Comparison of ENCODE assay signal across 2 cellular contexts in genomic region chr21:42635848-42636534, GRCh38.
TF ChIP-seq lines count a peak whose summit lies in the region.

No MANE protein-coding gene starts in this region.

TF ChIP-seq in IMR-90, 13 proteins besides CTCF, POLR2A, EP300 and RAD21:
- TF ChIP-seq MAZ (IDR thresholded peaks at IDR 0.05; ENCODE audit: borderline replicate concordance, low read depth, low read length) (no peak), MAFK (IDR thresholded peaks at IDR 0.05; ENCODE audit: low read depth, low read length) (no peak), BHLHE40 (IDR thresholded peaks at IDR 0.05; ENCODE audit: low read depth, low read length) (no peak), ELK1 (IDR thresholded peaks at IDR 0.05; ENCODE audit: borderline replicate concordance, low read depth, low read length) (no peak), RCOR1 (IDR thresholded peaks at IDR 0.05; ENCODE audit: insufficient replicate concordance, low read length) (no peak), CEBPB (IDR thresholded peaks at IDR 0.05; ENCODE audit: low read depth, low read length) (no peak), SMC3 (IDR thresholded peaks at IDR 0.05; ENCODE audit: low read depth, low read length) (no peak), RFX5 (IDR thresholded peaks at IDR 0.05; ENCODE audit: low read depth, low read length) (no peak), CHD1 (IDR thresholded peaks at IDR 0.05; ENCODE audit: low read depth, low read length) (no peak), FOS (IDR thresholded peaks at IDR 0.05; ENCODE audit: low read depth, low read length) (no peak)
- TF ChIP-seq, protein P1, sequence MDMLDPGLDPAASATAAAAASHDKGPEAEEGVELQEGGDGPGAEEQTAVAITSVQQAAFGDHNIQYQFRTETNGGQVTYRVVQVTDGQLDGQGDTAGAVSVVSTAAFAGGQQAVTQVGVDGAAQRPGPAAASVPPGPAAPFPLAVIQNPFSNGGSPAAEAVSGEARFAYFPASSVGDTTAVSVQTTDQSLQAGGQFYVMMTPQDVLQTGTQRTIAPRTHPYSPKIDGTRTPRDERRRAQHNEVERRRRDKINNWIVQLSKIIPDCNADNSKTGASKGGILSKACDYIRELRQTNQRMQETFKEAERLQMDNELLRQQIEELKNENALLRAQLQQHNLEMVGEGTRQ (IDR thresholded peaks at IDR 0.05; ENCODE audit: low read depth, low read length): no peak

TF ChIP-seq in WTC11, 78 proteins besides CTCF, POLR2A, EP300 and RAD21:
- TF ChIP-seq ZNF423 (CRISPR knock-in tag; IDR thresholded peaks at IDR 0.05) (no peak), ZNF396 (CRISPR knock-in tag; IDR thresholded peaks at IDR 0.05; ENCODE audit: borderline replicate concordance) (no peak), FOXJ3 (CRISPR knock-in tag; IDR thresholded peaks at IDR 0.05; ENCODE audit: borderline replicate concordance) (no peak), KAT7 (CRISPR knock-in tag; IDR thresholded peaks at IDR 0.05; ENCODE audit: borderline replicate concordance) (no peak), SOX15 (CRISPR knock-in tag; IDR thresholded peaks at IDR 0.05) (no peak), GABPB1 (CRISPR knock-in tag; IDR thresholded peaks at IDR 0.05) (no peak), NFYB (CRISPR knock-in tag; conservative IDR thresholded peaks at IDR 0.05; ENCODE audit: low read depth) (no peak), CREB1 (CRISPR knock-in tag; IDR thresholded peaks at IDR 0.05) (no peak), NR3C1 (CRISPR knock-in tag; conservative IDR thresholded peaks at IDR 0.05; ENCODE audit: low read depth) (no peak), SMAD3 (CRISPR knock-in tag; IDR thresholded peaks at IDR 0.05; ENCODE audit: borderline replicate concordance) (no peak), ZNF138 (CRISPR knock-in tag; conservative IDR thresholded peaks at IDR 0.05) (no peak), AR (CRISPR knock-in tag; IDR thresholded peaks at IDR 0.05) (no peak), ESRRA (CRISPR knock-in tag; IDR thresholded peaks at IDR 0.05; ENCODE audit: borderline replicate concordance) (no peak), ZNF121 (CRISPR knock-in tag; IDR thresholded peaks at IDR 0.05) (no peak), TCF7 (CRISPR knock-in tag; IDR thresholded peaks at IDR 0.05; ENCODE audit: low read depth) (no peak), RORB (CRISPR knock-in tag; IDR thresholded peaks at IDR 0.05) (no peak)
- TF ChIP-seq, protein P1 (CRISPR knock-in tag; IDR thresholded peaks at IDR 0.05): no peak
- TF ChIP-seq, protein P2, sequence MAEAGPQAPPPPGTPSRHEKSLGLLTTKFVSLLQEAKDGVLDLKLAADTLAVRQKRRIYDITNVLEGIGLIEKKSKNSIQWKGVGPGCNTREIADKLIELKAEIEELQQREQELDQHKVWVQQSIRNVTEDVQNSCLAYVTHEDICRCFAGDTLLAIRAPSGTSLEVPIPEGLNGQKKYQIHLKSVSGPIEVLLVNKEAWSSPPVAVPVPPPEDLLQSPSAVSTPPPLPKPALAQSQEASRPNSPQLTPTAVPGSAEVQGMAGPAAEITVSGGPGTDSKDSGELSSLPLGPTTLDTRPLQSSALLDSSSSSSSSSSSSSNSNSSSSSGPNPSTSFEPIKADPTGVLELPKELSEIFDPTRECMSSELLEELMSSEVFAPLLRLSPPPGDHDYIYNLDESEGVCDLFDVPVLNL (CRISPR knock-in tag; IDR thresholded peaks at IDR 0.05; ENCODE audit: borderline replicate concordance, low read depth): no peak
- TF ChIP-seq, protein P3, sequence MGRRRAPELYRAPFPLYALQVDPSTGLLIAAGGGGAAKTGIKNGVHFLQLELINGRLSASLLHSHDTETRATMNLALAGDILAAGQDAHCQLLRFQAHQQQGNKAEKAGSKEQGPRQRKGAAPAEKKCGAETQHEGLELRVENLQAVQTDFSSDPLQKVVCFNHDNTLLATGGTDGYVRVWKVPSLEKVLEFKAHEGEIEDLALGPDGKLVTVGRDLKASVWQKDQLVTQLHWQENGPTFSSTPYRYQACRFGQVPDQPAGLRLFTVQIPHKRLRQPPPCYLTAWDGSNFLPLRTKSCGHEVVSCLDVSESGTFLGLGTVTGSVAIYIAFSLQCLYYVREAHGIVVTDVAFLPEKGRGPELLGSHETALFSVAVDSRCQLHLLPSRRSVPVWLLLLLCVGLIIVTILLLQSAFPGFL (CRISPR knock-in tag; IDR thresholded peaks at IDR 0.05; ENCODE audit: borderline replicate concordance): no peak
- TF ChIP-seq, protein P4, sequence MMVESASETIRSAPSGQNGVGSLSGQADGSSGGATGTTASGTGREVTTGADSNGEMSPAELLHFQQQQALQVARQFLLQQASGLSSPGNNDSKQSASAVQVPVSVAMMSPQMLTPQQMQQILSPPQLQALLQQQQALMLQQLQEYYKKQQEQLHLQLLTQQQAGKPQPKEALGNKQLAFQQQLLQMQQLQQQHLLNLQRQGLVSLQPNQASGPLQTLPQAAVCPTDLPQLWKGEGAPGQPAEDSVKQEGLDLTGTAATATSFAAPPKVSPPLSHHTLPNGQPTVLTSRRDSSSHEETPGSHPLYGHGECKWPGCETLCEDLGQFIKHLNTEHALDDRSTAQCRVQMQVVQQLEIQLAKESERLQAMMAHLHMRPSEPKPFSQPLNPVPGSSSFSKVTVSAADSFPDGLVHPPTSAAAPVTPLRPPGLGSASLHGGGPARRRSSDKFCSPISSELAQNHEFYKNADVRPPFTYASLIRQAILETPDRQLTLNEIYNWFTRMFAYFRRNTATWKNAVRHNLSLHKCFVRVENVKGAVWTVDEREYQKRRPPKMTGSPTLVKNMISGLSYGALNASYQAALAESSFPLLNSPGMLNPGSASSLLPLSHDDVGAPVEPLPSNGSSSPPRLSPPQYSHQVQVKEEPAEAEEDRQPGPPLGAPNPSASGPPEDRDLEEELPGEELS (CRISPR knock-in tag; IDR thresholded peaks at IDR 0.05): no peak
